Comparison of ENCODE assay signal across 14 cellular contexts in the genomic region with DNA sequence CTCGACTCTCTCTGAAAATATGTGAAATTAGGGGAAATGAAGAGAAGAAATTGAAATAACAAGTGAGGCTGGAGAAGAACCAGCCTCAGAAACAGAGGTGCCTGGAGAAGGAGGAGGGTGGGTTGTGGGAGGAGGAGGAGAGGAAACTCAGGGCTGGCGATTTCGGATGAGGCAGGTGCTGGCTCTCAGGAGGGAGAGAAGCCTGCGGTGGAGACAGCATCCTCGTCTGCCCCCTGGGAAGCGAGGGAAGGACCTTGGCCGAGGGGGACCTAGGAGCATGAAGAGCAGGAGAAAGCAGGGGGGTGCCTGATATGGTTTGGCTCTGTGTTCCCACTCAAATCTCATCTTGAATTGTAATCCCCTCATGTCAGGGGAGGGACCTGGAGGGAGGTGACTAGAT.
"Had no signal": no experiment of that assay in that cellular context is flagged by ENCODE, and none has a peak within 500 bp of the region (broad histone marks: within the 10 kb centered on the region; RNA-seq: fewer than 3 reads in every experiment).

No MANE protein-coding gene starts in this region.

- H3K9me3 ChIP-seq: psoas muscle, sigmoid colon, spleen had no signal

- H3K36me3 Mint-ChIP-seq: natural killer cell had no signal

- H3K27ac Mint-ChIP-seq: natural killer cell had no signal

- H3K27ac ChIP-seq: psoas muscle, sigmoid colon, spleen had no signal

- H3K4me3 Mint-ChIP-seq: activated T-cell treated with anti-CD3 and anti-CD28 coated beads, Interleukin-2, amount 50 U/mL, for 4 hours; natural killer cell; stimulated activated naive CD8-positive, alpha-beta T cell treated with anti-CD3 and anti-CD28 coated beads, Interleukin-15, amount 100 ng/mL, for 72 hours had no signal

- DNase-seq: activated CD4-positive, CD25-positive, alpha-beta regulatory T cell treated with anti-CD3 and anti-CD28 coated beads, Interleukin-2, amount 50 U/mL, for 72 hours; activated T-cell treated with anti-CD3 and anti-CD28 coated beads, Interleukin-2, amount 50 U/mL, for 4 hours; cerebellar nuclear complex; dermis blood vessel endothelial cell; hippocampal formation; kidney; left ventricle myocardium superior; mesenchymal stem cell; natural killer cell; psoas muscle; sigmoid colon; spleen; T1000 had no signal

- H3K9me3 Mint-ChIP-seq: activated T-cell treated with anti-CD3 and anti-CD28 coated beads, Interleukin-2, amount 50 U/mL, for 4 hours; natural killer cell; stimulated activated naive CD8-positive, alpha-beta T cell treated with anti-CD3 and anti-CD28 coated beads, Interleukin-15, amount 100 ng/mL, for 72 hours had no signal

- H3K36me3 ChIP-seq: sigmoid colon, spleen had no signal

- ATAC-seq: activated T-cell treated with anti-CD3 and anti-CD28 coated beads, Interleukin-2, amount 50 U/mL, for 4 hours; left ventricle myocardium superior; natural killer cell; psoas muscle; stimulated activated naive CD8-positive, alpha-beta T cell treated with anti-CD3 and anti-CD28 coated beads, Interleukin-15, amount 100 ng/mL, for 72 hours had no signal

- H3K4me1 ChIP-seq: psoas muscle had no signal

- H3K4me3 ChIP-seq: psoas muscle, sigmoid colon, spleen had no signal
